In the genomic region with DNA sequence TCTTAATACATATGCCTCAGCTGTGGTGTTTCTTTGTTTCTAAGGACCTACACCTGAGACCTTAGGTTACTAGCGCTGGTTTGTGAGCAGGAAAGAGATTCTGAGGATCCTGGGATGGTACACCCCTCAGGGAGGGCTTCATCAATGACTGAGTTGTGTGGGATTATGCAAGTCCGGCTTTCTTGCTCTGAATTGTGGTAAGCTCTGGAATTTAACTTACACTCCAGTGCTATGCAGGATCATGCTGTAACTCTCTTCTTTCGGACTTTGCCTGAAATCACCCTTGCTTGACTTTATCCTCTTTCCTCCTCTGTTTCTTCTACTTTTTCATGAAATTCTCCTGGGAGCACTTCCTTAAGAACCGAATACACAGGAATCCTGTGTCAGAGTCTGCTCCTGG, we compare ENCODE assay signal across 16 cellular contexts.
DNase-seq lines count a peak whose midpoint lies in the region; ATAC-seq and TF ChIP-seq lines count a peak whose summit lies in the region.
"Had no signal": no experiment of that assay in that cellular context is flagged by ENCODE, and none has a peak within 500 bp of the region (broad histone marks: within the 10 kb centered on the region; RNA-seq: fewer than 3 reads in every experiment).

No MANE protein-coding gene starts in this region.

- H2BK120ac ChIP-seq in mesenchymal stem cell (ENCODE audit: low read depth, low read length) = no peak overlapping the region

- intact Hi-C loops in tibial artery (cut with DNase I; ENCODE audit: low total_unique reads) = no loop called here

- H3K27me3 Mint-ChIP-seq in GM23338 (ENCODE audit: insufficient read depth, low read depth, poor library complexity) = peaks cover 1% of the 10 kb centered on the region
- H3K27me3 Mint-ChIP-seq in stimulated activated memory B cell treated with anti-CD40 and anti-IgM and Interleukin-4, amounts not matched to agents 10 μg/mL and 1 μg/mL and 100 μg/mL, for 72 hours = no peaks in the 10 kb centered on the region

- DNase-seq in AG08395 (ENCODE audit: low spot score) (peak; percentile 15), GM23338 (ENCODE audit: low spot score) (no peak), choroid plexus epithelial cell (ENCODE audit: low read depth) (peak; percentile 67), mesenchymal stem cell (peak; percentile 6), DMS79 treated with DMSO at 0.1 percent for 48 hours (lab: John Stamatoyannopoulos, UW) (no peak), tibial artery (no peak)
- DNase-seq: COR-L47, DMS153, HCEC 1CT, NCI-H187, NCI-H446, NCI-H69, SHP77 treated with DMSO at 0.1 percent for 48 hours had no signal

- ATAC-seq in GM23338 (no peak), HG03571 (IDR thresholded peaks at IDR 0.05; ENCODE audit: unreplicated experiment) (no peak)
- no peak for ATAC-seq in stimulated activated memory B cell treated with anti-CD40 and anti-IgM and Interleukin-4, amounts not matched to agents 10 μg/mL and 1 μg/mL and 100 μg/mL, for 72 hours

- H4K91ac ChIP-seq in mesenchymal stem cell (ENCODE audit: low read length) = no peak overlapping the region

- no peaks in the 10 kb centered on the region for H3K4me1 Mint-ChIP-seq in GM23338
- no peaks in the 10 kb centered on the region for H3K4me1 Mint-ChIP-seq in stimulated activated memory B cell treated with anti-CD40 and anti-IgM and Interleukin-4, amounts not matched to agents 10 μg/mL and 1 μg/mL and 100 μg/mL, for 72 hours

- no peak overlapping the region for H3K4ac ChIP-seq in mesenchymal stem cell (ENCODE audit: low read depth in 1 of 2, low read length in 2 of 2)

- no peak overlapping the region for H3K4me3 Mint-ChIP-seq in GM23338
- H3K4me3 Mint-ChIP-seq in stimulated activated memory B cell treated with anti-CD40 and anti-IgM and Interleukin-4, amounts not matched to agents 10 μg/mL and 1 μg/mL and 100 μg/mL, for 72 hours = no peak overlapping the region

- no peak for TF ChIP-seq CTCF in GM23338 (conservative IDR thresholded peaks at IDR 0.05; ENCODE audit: low read depth in 2 of 2)
- no peak for TF ChIP-seq CTCF in choroid plexus epithelial cell (conservative IDR thresholded peaks at IDR 0.05; ENCODE audit: low read depth, low read length)
- TF ChIP-seq CTCF in tibial artery (IDR thresholded peaks at IDR 0.05) = no peak

- H3K18ac ChIP-seq in mesenchymal stem cell (ENCODE audit: low read depth in 1 of 2, low read length in 2 of 2) = no peak overlapping the region

- no peak overlapping the region for H4K8ac ChIP-seq in mesenchymal stem cell (ENCODE audit: low read length)

- H3K79me2 ChIP-seq in GM23338 (replicated peaks; ENCODE audit: insufficient read depth) = no peaks in the 10 kb centered on the region

- H2AFZ ChIP-seq in GM23338 = 0 out of 2 replicates have a peak overlapping the region, but pooled peaks have one; percentile 29
- no peak overlapping the region for H2AFZ ChIP-seq in mesenchymal stem cell (ENCODE audit: low read depth, low read length)

- peaks cover 3% of the 10 kb centered on the region; the same call in 1 of the 3 replicates for H3K9me3 Mint-ChIP-seq in GM23338
- peaks cover 3% of the 10 kb centered on the region for H3K9me3 Mint-ChIP-seq in stimulated activated memory B cell treated with anti-CD40 and anti-IgM and Interleukin-4, amounts not matched to agents 10 μg/mL and 1 μg/mL and 100 μg/mL, for 72 hours

- no peak overlapping the region for H2AK5ac ChIP-seq in mesenchymal stem cell (ENCODE audit: low read length, severe bottlenecking)

- no peak overlapping the region for H3K9ac ChIP-seq in mesenchymal stem cell (ENCODE audit: low read length)

- no peak overlapping the region for H3K14ac ChIP-seq in mesenchymal stem cell (ENCODE audit: low read length in 2 of 2)

- H3K4me1 ChIP-seq in GM23338 (ENCODE audit: insufficient read depth) = no peaks in the 10 kb centered on the region
- no peaks in the 10 kb centered on the region for H3K4me1 ChIP-seq in mesenchymal stem cell (ENCODE audit: control insufficient read depth, insufficient read depth, low read depth, low read length)
- H3K4me1 ChIP-seq in tibial artery = no peaks in the 10 kb centered on the region

- H3K23ac ChIP-seq in mesenchymal stem cell (ENCODE audit: low read length in 2 of 2) = no peak overlapping the region

- no peak overlapping the region for H3K27ac Mint-ChIP-seq in GM23338
- no peak overlapping the region for H3K27ac Mint-ChIP-seq in stimulated activated memory B cell treated with anti-CD40 and anti-IgM and Interleukin-4, amounts not matched to agents 10 μg/mL and 1 μg/mL and 100 μg/mL, for 72 hours

- H2BK15ac ChIP-seq in mesenchymal stem cell (ENCODE audit: low read depth, poor library complexity, severe bottlenecking) = no peak overlapping the region

- no peaks in the 10 kb centered on the region for H3F3A ChIP-seq in GM23338 (replicated peaks; ENCODE audit: low read depth)

- H3K4me3 ChIP-seq in GM23338 (no peak overlapping the region), choroid plexus epithelial cell (ENCODE audit: low read depth, low read length) (no peak overlapping the region), mesenchymal stem cell (ENCODE audit: insufficient read depth in 1 of 2, low read depth in 1 of 2, low read length in 2 of 2) (no peak overlapping the region), tibial artery (no peak overlapping the region)

- H3K9me2 ChIP-seq in GM23338 (ENCODE audit: insufficient read depth) = no peaks in the 10 kb centered on the region

- no peak overlapping the region for H3K27ac ChIP-seq in GM23338 (ENCODE audit: low read depth)
- no peak overlapping the region for H3K27ac ChIP-seq in mesenchymal stem cell (ENCODE audit: low read length, poor library complexity, severe bottlenecking)
- H3K27ac ChIP-seq in tibial artery = no peak overlapping the region
- H3K27ac ChIP-seq: HL-60 had no signal

- no peaks in the 10 kb centered on the region for H3K79me1 ChIP-seq in mesenchymal stem cell (replicated peaks; ENCODE audit: low read length, poor library complexity, severe bottlenecking)

- H3K4me2 ChIP-seq in GM23338 = no peak overlapping the region
- no peak overlapping the region for H3K4me2 ChIP-seq in mesenchymal stem cell (ENCODE audit: low read length, poor library complexity, severe bottlenecking)

- no peak overlapping the region for H2BK12ac ChIP-seq in mesenchymal stem cell (ENCODE audit: low read length in 2 of 2)

- 95% methylated on average over 3 of the region's 4 CpGs for WGBS in mesenchymal stem cell

- no peaks in the 10 kb centered on the region; the same call in 2 of the 3 replicates for H3K36me3 Mint-ChIP-seq in GM23338 (ENCODE audit: low read depth)
- no peaks in the 10 kb centered on the region for H3K36me3 Mint-ChIP-seq in stimulated activated memory B cell treated with anti-CD40 and anti-IgM and Interleukin-4, amounts not matched to agents 10 μg/mL and 1 μg/mL and 100 μg/mL, for 72 hours

- H3K36me3 ChIP-seq in GM23338 (ENCODE audit: insufficient read depth) (no peaks in the 10 kb centered on the region), mesenchymal stem cell (ENCODE audit: control insufficient read depth in 1 of 2, insufficient read depth in 2 of 2, low read depth in 1 of 2, low read length in 2 of 2) (no peaks in the 10 kb centered on the region), tibial artery (no peaks in the 10 kb centered on the region)

- H4K20me1 ChIP-seq in GM23338 (replicated peaks; ENCODE audit: insufficient read depth) = no peaks in the 10 kb centered on the region

- H3K9me3 ChIP-seq in mesenchymal stem cell (ENCODE audit: control insufficient read depth, low read length) = no peaks in the 10 kb centered on the region
- no peaks in the 10 kb centered on the region for H3K9me3 ChIP-seq in tibial artery

- H3K27me3 ChIP-seq in GM23338 (ENCODE audit: insufficient read depth) (no peaks in the 10 kb centered on the region), mesenchymal stem cell (ENCODE audit: control insufficient read depth in 1 of 2, insufficient read depth in 1 of 2, low read length in 2 of 2) (no peaks in the 10 kb centered on the region), tibial artery (no peaks in the 10 kb centered on the region)

- H2BK5ac ChIP-seq in mesenchymal stem cell (ENCODE audit: low read depth, low read length, poor library complexity, severe bottlenecking) = no peak overlapping the region

TF ChIP-seq in GM23338, 12 proteins besides CTCF, POLR2A, EP300 and RAD21:
- no peak for TF ChIP-seq STAT1 (IDR thresholded peaks at IDR 0.05; ENCODE audit: unreplicated experiment)
- TF ChIP-seq CREB1 (CRISPR knock-in tag; IDR thresholded peaks at IDR 0.05; ENCODE audit: low read depth) = no peak
- TF ChIP-seq EZH2 (IDR thresholded peaks at IDR 0.05; ENCODE audit: low read depth, unreplicated experiment) = no peak
- TF ChIP-seq, protein P1, sequence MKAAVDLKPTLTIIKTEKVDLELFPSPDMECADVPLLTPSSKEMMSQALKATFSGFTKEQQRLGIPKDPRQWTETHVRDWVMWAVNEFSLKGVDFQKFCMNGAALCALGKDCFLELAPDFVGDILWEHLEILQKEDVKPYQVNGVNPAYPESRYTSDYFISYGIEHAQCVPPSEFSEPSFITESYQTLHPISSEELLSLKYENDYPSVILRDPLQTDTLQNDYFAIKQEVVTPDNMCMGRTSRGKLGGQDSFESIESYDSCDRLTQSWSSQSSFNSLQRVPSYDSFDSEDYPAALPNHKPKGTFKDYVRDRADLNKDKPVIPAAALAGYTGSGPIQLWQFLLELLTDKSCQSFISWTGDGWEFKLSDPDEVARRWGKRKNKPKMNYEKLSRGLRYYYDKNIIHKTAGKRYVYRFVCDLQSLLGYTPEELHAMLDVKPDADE (IDR thresholded peaks at IDR 0.05) = no peak
- TF ChIP-seq JUNB (IDR thresholded peaks at IDR 0.05; ENCODE audit: unreplicated experiment) = no peak
- TF ChIP-seq ZNF114 (CRISPR knock-in tag; IDR thresholded peaks at IDR 0.05) = no peak
- TF ChIP-seq NANOG (IDR thresholded peaks at IDR 0.05; ENCODE audit: borderline replicate concordance) = no peak
- TF ChIP-seq EZH2phosphoT487 (IDR thresholded peaks at IDR 0.05; ENCODE audit: unreplicated experiment) = no peak
TF ChIP-seq in GM23338: peak in this region for 0.

Comparison
In these comparisons a context has a peak if more than half of its experiments do, and no peak if none do; other contexts are left out.
1. DNase-seq: peak in AG08395 (single experiment), choroid plexus epithelial cell (single experiment) and mesenchymal stem cell (single experiment); none in GM23338 (single experiment), DMS79 treated with DMSO at 0.1 percent for 48 hours (single experiment) and tibial artery (0 of 2).